In the genomic region with DNA sequence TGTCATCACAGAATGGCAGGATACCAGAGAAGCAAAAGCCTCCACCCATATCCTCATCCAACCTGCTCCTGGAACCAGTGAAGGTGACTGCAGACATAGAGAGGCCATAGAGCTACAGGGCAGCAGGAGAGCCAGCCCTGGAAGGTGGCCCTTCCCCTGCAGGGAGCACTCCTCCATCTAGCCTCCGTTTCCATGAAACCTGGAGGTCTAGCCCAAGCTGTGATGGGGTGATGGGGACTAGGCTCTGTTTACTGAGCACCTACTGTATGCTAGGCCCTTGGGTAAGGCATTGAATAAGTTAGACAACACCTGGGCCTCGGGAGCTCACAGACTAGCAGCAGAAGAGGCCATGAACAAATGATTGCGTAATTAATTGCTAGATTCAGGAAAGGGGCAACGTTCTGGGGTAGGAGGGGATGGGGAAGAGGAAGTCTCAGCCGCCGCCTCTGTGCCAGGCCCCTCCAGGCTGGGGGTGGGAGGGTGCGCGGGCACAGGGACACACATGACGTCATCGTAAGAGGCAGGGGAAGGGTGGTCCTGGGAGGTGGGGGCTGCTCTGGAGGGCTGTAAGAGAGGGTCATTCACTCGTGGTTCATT, we compare ENCODE assay signal across 8 cellular contexts. TPM values are rescaled to one million over a fixed set of nuclear protein-coding genes. Genes with fewer than 3 reads are reported as not detected.
DNase-seq lines count a peak whose midpoint lies in the region; ATAC-seq, FAIRE-seq and TF ChIP-seq lines count a peak whose summit lies in the region.

No MANE protein-coding gene starts in this region.

- H3K79me2 ChIP-seq in K562 (ENCODE audit: control insufficient read depth, insufficient read depth, low read length) = peaks cover 6% of the 10 kb centered on the region; the same call in 1 of the 3 replicates

- 55% methylated on average over 4 of the region's 11 CpGs for WGBS in K562 (ENCODE audit: insufficient coverage, low coverage, missing lambda C conversion rate)
- WGBS in stomach, 5 donors = 24 to 50% (median 36%) methylated on average over 11 of the region's 11 CpGs

- TF ChIP-seq CTCF in K562 (IDR thresholded peaks at IDR 0.05 in 2 of 3, conservative IDR thresholded peaks at IDR 0.05 in 1 of 3; ENCODE audit: insufficient read depth in 2 of 3, low read depth in 1 of 3, low read length in 3 of 3) (no peak), kidney epithelial cell (IDR thresholded peaks at IDR 0.05; ENCODE audit: insufficient read depth, low read length, poor library complexity, severe bottlenecking) (no peak), stomach (IDR thresholded peaks at IDR 0.05) (no peak)

- no peaks in the 10 kb centered on the region for H3K9me1 ChIP-seq in K562 (ENCODE audit: control insufficient read depth, insufficient read depth, low read length)

- DNase-seq in G401 (ENCODE audit: low spot score) = peak; percentile 52
- DNase-seq in NCI-H1105 treated with DMSO at 0.1 percent for 48 hours (lab: John Stamatoyannopoulos, UW) = peak; percentile 38
- no peak for DNase-seq in K562 (ENCODE audit: extremely low read depth in 1 of 4, low spot score in 3 of 4)
- DNase-seq in kidney epithelial cell (ENCODE audit: low read depth) = no peak
- DNase-seq in stomach = no peak
- no peak for DNase-seq in NCI-H2029 treated with DMSO at 0.1 percent for 48 hours (lab: John Stamatoyannopoulos, UW)
- DNase-seq in foreskin melanocyte = no peak

- no peaks in the 10 kb centered on the region for H3K27me3 ChIP-seq in K562 (ENCODE audit: control insufficient read depth in 2 of 2, insufficient read depth in 2 of 2, low read length in 2 of 2)
- peaks cover 4% of the 10 kb centered on the region for H3K27me3 ChIP-seq in kidney epithelial cell (ENCODE audit: control insufficient read depth, insufficient read depth, low read length)
- no peaks in the 10 kb centered on the region for H3K27me3 ChIP-seq in stomach

- intact Hi-C loops in K562 (cut with micrococcal nuclease) (no loop called here), stomach (cut with DNase I; ENCODE audit: low total_unique reads) (no loop called here)

- H3K4me1 ChIP-seq in K562 (replicated peaks in 1 of 2; ENCODE audit: control insufficient read depth in 2 of 2, insufficient read depth in 2 of 2, low read length in 2 of 2) (peaks cover 11 to 34% of the 10 kb centered on the region in 2 experiments; a peak in 4 of 5 replicates), stomach (peaks cover 8 to 30% (median 18%) of the 10 kb centered on the region in 4 donors)

- H3K36me3 ChIP-seq in K562 (ENCODE audit: control insufficient read depth, insufficient read depth, low read length) (no peaks in the 10 kb centered on the region), kidney epithelial cell (ENCODE audit: control insufficient read depth, insufficient read depth, low read length) (no peaks in the 10 kb centered on the region), stomach (no peaks in the 10 kb centered on the region)

- CTCF ChIA-PET in K562 (lab: Yijun Ruan, JAX; ENCODE audit: low intra/inter-chr PET ratio) = interaction anchor here (0.5 kb wide), 1 partner anchor 17 kb away, joined by 3 read pairs; no protein-coding TSS in a partner anchor

- H3K9me3 ChIP-seq in K562 (replicated peaks; ENCODE audit: control insufficient read depth, insufficient read depth, low read depth, low read length) = no peaks in the 10 kb centered on the region
- H3K9me3 ChIP-seq in stomach = no peaks in the 10 kb centered on the region

- ATAC-seq in K562 (no peak), HG02763 (IDR thresholded peaks at IDR 0.05; ENCODE audit: unreplicated experiment) (no peak)

- FAIRE-seq in K562 (lab: Jason Lieb, UNC) = no peak

- no peak for TF ChIP-seq RAD21 in K562 (CRISPR knock-in tag; conservative IDR thresholded peaks at IDR 0.05 in 1 of 2, IDR thresholded peaks at IDR 0.05 in 1 of 2)

- peak overlapping the region; percentile 61 to 91 for H3K9ac ChIP-seq in K562 (ENCODE audit: insufficient read depth in 1 of 2, low read depth in 2 of 2, low read length in 2 of 2)

- H3K4me2 ChIP-seq in K562 (ENCODE audit: insufficient read depth, low read length) = peak overlapping the region; percentile 75

- H3K4me3 ChIP-seq in K562 (peak overlapping the region; percentile 46), kidney epithelial cell (ENCODE audit: low read depth, low read length) (peak overlapping the region; percentile 44), stomach (peak overlapping the region; percentile 71 to 89 (median 78))

- TF ChIP-seq POLR2A in K562 (conservative IDR thresholded peaks at IDR 0.05) = no peak
- no peak for TF ChIP-seq POLR2A in stomach (IDR thresholded peaks at IDR 0.05)

- BruUV-seq in K562 (replicated peaks; lab: Mats Ljungman, UMichigan) = no TSS peak

- in situ Hi-C loops in G401 (cut with HindIII; ENCODE audit: low sequenced_read_pairs) = no loop called here
- in situ Hi-C loops in K562 (cut with MboI) = no loop called here

- H3K27ac ChIP-seq in K562 (ENCODE audit: extremely low read depth, low read depth, low read length) (no peak overlapping the region), stomach (peak overlapping the region in 4 of 5 donors; percentile 25 to 80 (median 44))

- H2AFZ ChIP-seq in K562 (ENCODE audit: low read depth, low read length) = peak overlapping the region; percentile 93

- no peaks in the 10 kb centered on the region for H4K20me1 ChIP-seq in K562 (replicated peaks; ENCODE audit: control insufficient read depth, insufficient read depth, low read length)

- POLR2A ChIA-PET in K562 (lab: Yijun Ruan, JAX) = interaction anchor here (0.6 to 2.0 kb wide), 4 partner anchors 10 to 123 kb away, joined by 3 to 10 read pairs (median 4); no protein-coding TSS in a partner anchor

- TF ChIP-seq EP300 in K562 (IDR thresholded peaks at IDR 0.05; ENCODE audit: low read length) = no peak
- no peak for TF ChIP-seq EP300 in stomach (IDR thresholded peaks at IDR 0.05)

RNA-seq across cellular contexts. Expression of a gene that starts 0.8 kb away (rescaled TPM):
- total RNA-seq in G401 (2014; rRNA removed; shearing (Covaris generic)) = 48.0 and 67.0 TPM in 2 replicates
- 9.8 and 30.7 TPM in 2 replicates for total RNA-seq in K562 (2011; cell fraction: chromatin; rRNA removed; ENCODE audit: low replicate concordance)
- 20.4 and 25.8 TPM in 2 replicates for total RNA-seq in K562 (2011; cell fraction: nucleolus; rRNA removed)
- 17.7 and 21.5 TPM in 2 replicates for total RNA-seq in K562 (2011; cell fraction: nucleoplasm; rRNA removed)
- total RNA-seq in K562 (2014; rRNA removed) (3.6 and 6.9 TPM in 2 replicates), K562 (2014; rRNA removed; fragmentation: Illumina TruSeq; extraction: Trizol) (1.4 and 2.1 TPM in 2 replicates), K562 (2015; rRNA removed; fragmentation: Illumina TruSeq; extraction: Trizol) (3.2 and 3.3 TPM in 2 replicates), K562 (2021) (12.5 and 13.6 TPM in 2 replicates), kidney epithelial cell (1.0 and 2.0 TPM in 2 replicates), stomach (1 to 10 TPM in 4 of 5 donors, under 1 TPM in 1; 0.45 to 9.3 (median 5.2) TPM)
- polyA plus RNA-seq in K562 (2011; rRNA removed) (10.6 and 16.2 TPM in 2 replicates), K562 (2014; fragmentation: Illumina TruSeq; extraction: Trizol) (5.5 and 10.0 TPM in 2 replicates), K562 (2014; fragmentation: Nextera tagmentation; extraction: Ambion mirVana) (1 to 10 TPM; 1.8 to 2.3 TPM), K562 (2014; rRNA removed) (13.7 and 15.9 TPM in 2 replicates), stomach (10 to 100 TPM in 1 of 3 donors, 1 to 10 TPM in 2; 7.3 to 18.1 (median 7.8) TPM)
- 20.6 and 62.9 TPM in 2 replicates for polyA plus RNA-seq in K562 (2011; cell fraction: cytosol; rRNA removed)
- polyA plus RNA-seq in K562 (2011; cell fraction: nucleus; rRNA removed) = 38.1 and 50.4 TPM in 2 replicates
- 11.2 and 11.6 TPM in 2 replicates for polyA plus RNA-seq in K562 (2012)
- 3.3 and 3.6 TPM in 2 replicates for polyA minus RNA-seq in K562 (2011; rRNA and poly(A)+ RNA removed)
- polyA minus RNA-seq in K562 (2011; cell fraction: cytosol; rRNA and poly(A)+ RNA removed) = 10.2 and 12.4 TPM in 2 replicates
- 10.4 and 13.6 TPM in 2 replicates for polyA minus RNA-seq in K562 (2011; cell fraction: nucleus; rRNA and poly(A)+ RNA removed)

RNA-seq across cellular contexts. Expression of a gene that starts 29.6 kb away (rescaled TPM):
- total RNA-seq in G401 (2014; rRNA removed; shearing (Covaris generic)) = 6,349 and 7,167 TPM in 2 replicates
- 772 and 1,506 TPM in 2 replicates for total RNA-seq in K562 (2011; cell fraction: chromatin; rRNA removed; ENCODE audit: low replicate concordance)
- total RNA-seq in K562 (2011; cell fraction: nucleolus; rRNA removed) = 1,570 and 1,591 TPM in 2 replicates
- 1,390 and 1,690 TPM in 2 replicates for total RNA-seq in K562 (2011; cell fraction: nucleoplasm; rRNA removed)
- total RNA-seq in K562 (2014; rRNA removed) = 2,245 and 2,417 TPM in 2 replicates
- 1,384 and 1,624 TPM in 2 replicates for total RNA-seq in K562 (2014; rRNA removed; fragmentation: Illumina TruSeq; extraction: Trizol)
- 1,989 and 2,037 TPM in 2 replicates for total RNA-seq in K562 (2015; rRNA removed; fragmentation: Illumina TruSeq; extraction: Trizol)
- 1,960 and 1,995 TPM in 2 replicates for total RNA-seq in K562 (2021)
- 3,220 and 3,989 TPM in 2 replicates for polyA plus RNA-seq in K562 (2011; rRNA removed)
- polyA plus RNA-seq in K562 (2011; cell fraction: cytosol; rRNA removed) = 4,199 and 5,450 TPM in 2 replicates
- polyA plus RNA-seq in K562 (2011; cell fraction: nucleus; rRNA removed) = 2,091 and 2,598 TPM in 2 replicates
- 3,035 and 4,256 TPM in 2 replicates for polyA plus RNA-seq in K562 (2012)
- 2,565 and 2,747 TPM in 2 replicates for polyA plus RNA-seq in K562 (2014; fragmentation: Illumina TruSeq; extraction: Trizol)
- 1,000 to 10,000 TPM; 3,338 to 4,066 TPM for polyA plus RNA-seq in K562 (2014; fragmentation: Nextera tagmentation; extraction: Ambion mirVana)
- 2,749 and 3,057 TPM in 2 replicates for polyA plus RNA-seq in K562 (2014; rRNA removed)
- polyA minus RNA-seq in K562 (2011; rRNA and poly(A)+ RNA removed) = 1,664 and 1,688 TPM in 2 replicates
- polyA minus RNA-seq in K562 (2011; cell fraction: cytosol; rRNA and poly(A)+ RNA removed) = 1,079 and 1,282 TPM in 2 replicates
- 554 and 1,072 TPM in 2 replicates for polyA minus RNA-seq in K562 (2011; cell fraction: nucleus; rRNA and poly(A)+ RNA removed)
- total RNA-seq in kidney epithelial cell = 2,742 and 3,058 TPM in 2 replicates
- total RNA-seq in stomach = 1,000 to 10,000 TPM in 4 of 5 donors, 100 to 1,000 TPM in 1; 940 to 2,730 (median 1,959) TPM
- polyA plus RNA-seq in stomach = 1,000 to 10,000 TPM; 2,938 to 5,267 (median 3,478) TPM

RNA-seq across cellular contexts. Expression of a gene that starts 50.6 kb away (rescaled TPM):
- total RNA-seq in G401 (2014; rRNA removed; shearing (Covaris generic)) = 35.1 and 38.2 TPM in 2 replicates
- total RNA-seq in K562 (2011; cell fraction: chromatin; rRNA removed; ENCODE audit: low replicate concordance) = 16.6 and 38.2 TPM in 2 replicates
- total RNA-seq in K562 (2011; cell fraction: nucleolus; rRNA removed) = 29.9 and 30.0 TPM in 2 replicates
- 13.2 and 22.5 TPM in 2 replicates for total RNA-seq in K562 (2011; cell fraction: nucleoplasm; rRNA removed)
- total RNA-seq in K562 (2014; rRNA removed) (9.5 and 14.7 TPM in 2 replicates), K562 (2014; rRNA removed; fragmentation: Illumina TruSeq; extraction: Trizol) (4.1 and 4.9 TPM in 2 replicates), K562 (2015; rRNA removed; fragmentation: Illumina TruSeq; extraction: Trizol) (10.3 and 10.4 TPM in 2 replicates), K562 (2021) (20.1 and 20.9 TPM in 2 replicates), kidney epithelial cell (12.4 and 13.3 TPM in 2 replicates), stomach (10 to 100 TPM; 11.9 to 76.8 (median 19.1) TPM)
- polyA plus RNA-seq in K562 (2011; rRNA removed) (12.3 and 19.2 TPM in 2 replicates), K562 (2014; fragmentation: Illumina TruSeq; extraction: Trizol) (11.5 and 15.2 TPM in 2 replicates), K562 (2014; fragmentation: Nextera tagmentation; extraction: Ambion mirVana) (1 to 10 TPM in 1 of 2 experiments, under 1 TPM in 1; 0.36 to 1.1 TPM), K562 (2014; rRNA removed) (15.7 and 17.0 TPM in 2 replicates), stomach (10 to 100 TPM; 12.8 to 13.9 (median 13.4) TPM)
- polyA plus RNA-seq in K562 (2011; cell fraction: cytosol; rRNA removed) = 15.0 and 31.8 TPM in 2 replicates
- polyA plus RNA-seq in K562 (2011; cell fraction: nucleus; rRNA removed) = 20.2 and 31.0 TPM in 2 replicates
- polyA plus RNA-seq in K562 (2012) = 15.4 and 16.4 TPM in 2 replicates
- 13.1 and 18.2 TPM in 2 replicates for polyA minus RNA-seq in K562 (2011; rRNA and poly(A)+ RNA removed)
- 12.9 and 17.9 TPM in 2 replicates for polyA minus RNA-seq in K562 (2011; cell fraction: cytosol; rRNA and poly(A)+ RNA removed)
- polyA minus RNA-seq in K562 (2011; cell fraction: nucleus; rRNA and poly(A)+ RNA removed) = 11.8 and 18.1 TPM in 2 replicates

Comparison
In these comparisons a context has a peak if more than half of its experiments do, and no peak if none do; other contexts are left out.
1. DNase-seq: peak in G401 (single experiment) and NCI-H1105 treated with DMSO at 0.1 percent for 48 hours (single experiment); none in K562 (0 of 4), kidney epithelial cell (single experiment), stomach (single experiment), NCI-H2029 treated with DMSO at 0.1 percent for 48 hours (single experiment) and foreskin melanocyte (single experiment).
2. Peak in every context shown above with its lines, with median percentiles within 50 percentile points of each other: H3K4me3 ChIP-seq.